In genomic region chr19:40756502-40757110, GRCh38 we compare ENCODE assay signal across 12 cellular contexts. TPM values are rescaled to one million over a fixed set of nuclear protein-coding genes. Genes with fewer than 3 reads are reported as not detected.
DNase-seq lines count a peak whose midpoint lies in the region; FAIRE-seq and TF ChIP-seq lines count a peak whose summit lies in the region.
"Had no signal": no experiment of that assay in that cellular context is flagged by ENCODE, and none has a peak within 500 bp of the region (broad histone marks: within the 10 kb centered on the region; RNA-seq: fewer than 3 reads in every experiment).

No MANE protein-coding gene starts in this region.

- H3K36me3 ChIP-seq in keratinocyte (ENCODE audit: control insufficient read depth in 2 of 2, extremely low read depth in 1 of 2, insufficient read depth in 2 of 2, low read length in 2 of 2) = peaks cover 30 to 67% of the 10 kb centered on the region in 2 experiments
- peaks cover 0 to 43% of the 10 kb centered on the region in 2 donors for H3K36me3 ChIP-seq in adrenal gland (replicated peaks in 1 of 2)

- peak overlapping the region; percentile 6 for H3K9ac ChIP-seq in keratinocyte (ENCODE audit: control insufficient read depth, extremely low read depth, insufficient read depth, low read length)

- DNase-seq in activated naive CD4-positive, alpha-beta T cell treated with Interleukin-2 at 50 U/mL for 16 hours = peak; percentile 68
- DNase-seq in activated naive CD4-positive, alpha-beta T cell treated with anti-CD3 and anti-CD28 coated beads, Interleukin-2, amount 50 U/mL, for 16 hours = no peak
- peak; percentile 63 to 77 for DNase-seq in activated T-cell treated with anti-CD3 and anti-CD28 coated beads, Interleukin-2, amount 50 U/mL, for 48 hours
- peak; percentile 76 for DNase-seq in keratinocyte (ENCODE audit: low read depth, low spot score)
- no peak for DNase-seq in COLO668 (lab: John Stamatoyannopoulos, UW; ENCODE audit: unreplicated experiment)
- DNase-seq in adrenal gland = no peak
- no peak for DNase-seq in occipital lobe (lab: John Stamatoyannopoulos, UW)
- DNase-seq: colonic mucosa, NCI-H1694, SHP77 treated with DMSO at 0.1 percent for 48 hours had no signal

- H3K4me1 Mint-ChIP-seq in stimulated activated naive CD8-positive, alpha-beta T cell treated with anti-CD3 and anti-CD28 coated beads, Interleukin-15, Interleukin-2, amounts not matched to agents 100 ng/mL and 50 ng/mL, for 24 hours (ENCODE audit: low read depth) = peaks cover 76% of the 10 kb centered on the region

- H3K27me3 ChIP-seq in keratinocyte (ENCODE audit: control insufficient read depth, extremely low read depth, insufficient read depth, low read length) (no peaks in the 10 kb centered on the region), adrenal gland (no peaks in the 10 kb centered on the region)
- H3K27me3 ChIP-seq: colonic mucosa had no signal

- peak overlapping the region; percentile 99 for H3K27ac Mint-ChIP-seq in stimulated activated naive CD8-positive, alpha-beta T cell treated with anti-CD3 and anti-CD28 coated beads, Interleukin-15, Interleukin-2, amounts not matched to agents 100 ng/mL and 50 ng/mL, for 24 hours

- H3K36me3 Mint-ChIP-seq in stimulated activated naive CD8-positive, alpha-beta T cell treated with anti-CD3 and anti-CD28 coated beads, Interleukin-15, Interleukin-2, amounts not matched to agents 100 ng/mL and 50 ng/mL, for 24 hours (ENCODE audit: low read depth) = peaks cover 77% of the 10 kb centered on the region

- H3K9me3 ChIP-seq in keratinocyte (ENCODE audit: control insufficient read depth, low read depth, low read length) = no peaks in the 10 kb centered on the region
- H3K9me3 ChIP-seq in adrenal gland (replicated peaks in 1 of 3) = no peaks in the 10 kb centered on the region
- H3K9me3 ChIP-seq: colonic mucosa had no signal

- H3K27me3 Mint-ChIP-seq in stimulated activated naive CD8-positive, alpha-beta T cell treated with anti-CD3 and anti-CD28 coated beads, Interleukin-15, Interleukin-2, amounts not matched to agents 100 ng/mL and 50 ng/mL, for 24 hours = no peaks in the 10 kb centered on the region

- H3K27ac ChIP-seq in keratinocyte (ENCODE audit: control insufficient read depth, insufficient read depth, low read length) = peak overlapping the region; percentile 15
- H3K27ac ChIP-seq in adrenal gland = no peak overlapping the region
- H3K27ac ChIP-seq: colonic mucosa had no signal

- no peaks in the 10 kb centered on the region for H3K9me3 Mint-ChIP-seq in stimulated activated naive CD8-positive, alpha-beta T cell treated with anti-CD3 and anti-CD28 coated beads, Interleukin-15, Interleukin-2, amounts not matched to agents 100 ng/mL and 50 ng/mL, for 24 hours

- H3K4me1 ChIP-seq in keratinocyte (ENCODE audit: control insufficient read depth, extremely low read depth, insufficient read depth, low read length) = peaks cover 33% of the 10 kb centered on the region
- peaks cover 23 to 46% of the 10 kb centered on the region in 2 donors for H3K4me1 ChIP-seq in adrenal gland (replicated peaks in 1 of 2)

- WGBS in adrenal gland, 4 donors = 71 to 77% (median 74%) methylated on average over 10 to 11 of the region's 11 CpGs

- no peak for TF ChIP-seq POLR2A in adrenal gland (IDR thresholded peaks at IDR 0.05)

- H3K4me3 ChIP-seq in keratinocyte (ENCODE audit: control insufficient read depth in 2 of 3, extremely low read depth in 1 of 3, insufficient read depth in 2 of 3, low read depth in 1 of 3, low read length in 3 of 3) (peak overlapping the region in 1 of 3 experiments; percentile 43), adrenal gland (no peak overlapping the region)
- H3K4me3 ChIP-seq: colonic mucosa had no signal

- peaks cover 22% of the 10 kb centered on the region for H4K20me1 ChIP-seq in keratinocyte (ENCODE audit: control insufficient read depth, extremely low read depth, insufficient read depth, low read length)

- H2AFZ ChIP-seq in keratinocyte (ENCODE audit: control insufficient read depth, low read length) = no peak overlapping the region

- dilution Hi-C loops in keratinocyte (cut with MboI; ENCODE audit: extremely low pct_ligation_motif_present, low sequenced_read_pairs) = no loop called here

- FAIRE-seq in keratinocyte (lab: Jason Lieb, UNC) = peak; percentile 39

- H3K4me2 ChIP-seq in keratinocyte (ENCODE audit: control insufficient read depth, extremely low read depth, insufficient read depth, low read depth, low read length) = peak overlapping the region; percentile 71

- H3K4me3 Mint-ChIP-seq in stimulated activated naive CD8-positive, alpha-beta T cell treated with anti-CD3 and anti-CD28 coated beads, Interleukin-15, Interleukin-2, amounts not matched to agents 100 ng/mL and 50 ng/mL, for 24 hours = peak overlapping the region; percentile 87

- TF ChIP-seq CTCF in keratinocyte (optimal IDR thresholded peaks at IDR 0.05 in 1 of 3, IDR thresholded peaks at IDR 0.05 in 1 of 3, conservative IDR thresholded peaks at IDR 0.05 in 1 of 3; ENCODE audit: extremely low read depth in 1 of 3, insufficient read depth in 2 of 3, low read length in 3 of 3) = no peak
- no peak for TF ChIP-seq CTCF in adrenal gland (IDR thresholded peaks at IDR 0.05)

- intact Hi-C loops in adrenal gland (cut with DNase I) = no loop called here

- H3K9me1 ChIP-seq in keratinocyte (ENCODE audit: control insufficient read depth, extremely low read depth, insufficient read depth, low read length) = peaks cover 9% of the 10 kb centered on the region

- H3K79me2 ChIP-seq in keratinocyte (ENCODE audit: control insufficient read depth, insufficient read depth, low read length) = peaks cover 80% of the 10 kb centered on the region

RNA-seq across cellular contexts. Expression of gene SNRPA, which starts 5.6 kb away (rescaled TPM):
- 54.5 to 129 TPM (median 93.4 TPM) in 3 replicates for polyA plus RNA-seq in keratinocyte
- 9.3 TPM for polyA plus RNA-seq in keratinocyte (2011; ENCODE audit: low read depth)
- polyA plus RNA-seq in keratinocyte (2011; cell fraction: cytosol; rRNA removed) = 83.2 and 87.4 TPM in 2 replicates
- polyA plus RNA-seq in keratinocyte (2011; cell fraction: nucleus; rRNA removed) = 62.4 and 70.6 TPM in 2 replicates
- 33.5 and 73.1 TPM in 2 replicates for polyA plus RNA-seq in keratinocyte (2012; ENCODE audit: low replicate concordance)
- 94.9 to 233 TPM (median 101 TPM) in 3 replicates for polyA minus RNA-seq in keratinocyte
- polyA minus RNA-seq in keratinocyte (2011; cell fraction: cytosol; rRNA and poly(A)+ RNA removed) = 82.5 TPM
- 42.8 and 63.6 TPM in 2 replicates for polyA minus RNA-seq in keratinocyte (2011; cell fraction: nucleus; rRNA and poly(A)+ RNA removed)
- 10 to 100 TPM; 18.5 to 91.3 (median 57.3) TPM for total RNA-seq in adrenal gland
- polyA plus RNA-seq in adrenal gland = 100 to 1,000 TPM in 2 of 3 donors, 10 to 100 TPM in 1; 92.1 to 176 (median 164) TPM
- total RNA-seq in occipital lobe = 17.0 TPM

RNA-seq across cellular contexts. Expression of gene ACTMAP, which starts 6.3 kb away (rescaled TPM):
- 1.4 to 2.8 TPM (median 1.4 TPM) in 3 replicates for polyA plus RNA-seq in keratinocyte
- polyA plus RNA-seq in keratinocyte (2011; ENCODE audit: low read depth) = 1.4 TPM
- polyA plus RNA-seq in keratinocyte (2011; cell fraction: cytosol; rRNA removed) = 1.8 and 2.4 TPM in 2 replicates
- 5.0 and 6.9 TPM in 2 replicates for polyA plus RNA-seq in keratinocyte (2011; cell fraction: nucleus; rRNA removed)
- polyA plus RNA-seq in keratinocyte (2012; ENCODE audit: low replicate concordance) = 3.2 and 3.6 TPM in 2 replicates
- polyA minus RNA-seq in keratinocyte = 1.1 to 8.8 TPM (median 1.8 TPM) in 3 replicates
- 2.7 TPM for polyA minus RNA-seq in keratinocyte (2011; cell fraction: cytosol; rRNA and poly(A)+ RNA removed)
- polyA minus RNA-seq in keratinocyte (2011; cell fraction: nucleus; rRNA and poly(A)+ RNA removed) = 1.5 and 3.3 TPM in 2 replicates
- 10 to 100 TPM in 5 of 8 donors, 1 to 10 TPM in 3; 5.9 to 17.5 (median 12.2) TPM for total RNA-seq in adrenal gland
- 10 to 100 TPM in 2 of 3 donors, 1 to 10 TPM in 1; 7.9 to 28.0 (median 18.6) TPM for polyA plus RNA-seq in adrenal gland
- 0.31 TPM for total RNA-seq in occipital lobe

RNA-seq across cellular contexts. Expression of gene MIA, which starts 18.7 kb away (rescaled TPM):
- polyA plus RNA-seq in keratinocyte (3.4 to 7.4 TPM (median 5.5 TPM) in 3 replicates), adrenal gland (1 to 10 TPM in 2 of 3 donors, not detected in 1; 8.3 to 8.7 TPM)
- not detected for polyA plus RNA-seq in keratinocyte (2011; ENCODE audit: low read depth)
- polyA plus RNA-seq in keratinocyte (2011; cell fraction: cytosol; rRNA removed) = 2.2 and 6.2 TPM in 2 replicates
- 0.76 and 3.1 TPM in 2 replicates for polyA plus RNA-seq in keratinocyte (2011; cell fraction: nucleus; rRNA removed)
- polyA plus RNA-seq in keratinocyte (2012; ENCODE audit: low replicate concordance) = 2.2 and 15.4 TPM in 2 replicates
- polyA minus RNA-seq in keratinocyte = 2.4 to 8.9 TPM (median 5.7 TPM) in 3 replicates
- not detected for polyA minus RNA-seq in keratinocyte (2011; cell fraction: cytosol; rRNA and poly(A)+ RNA removed)
- polyA minus RNA-seq in keratinocyte (2011; cell fraction: nucleus; rRNA and poly(A)+ RNA removed) = 3.2 TPM in 1 of 2 replicates, not detected in the other
- total RNA-seq in adrenal gland (1 to 10 TPM in 2 of 8 donors, under 1 TPM in 1, not detected in 5; 0.74 to 9.2 (median 1.0) TPM), occipital lobe (not detected)
- total RNA-seq: glomerular endothelial cell had no signal

RNA-seq across cellular contexts. Expression of gene RAB4B, which starts 21.4 kb away (rescaled TPM):
- polyA plus RNA-seq in keratinocyte (13.2 to 17.1 TPM (median 15.0 TPM) in 3 replicates), adrenal gland (100 to 1,000 TPM in 1 of 3 donors, 10 to 100 TPM in 2; 25.8 to 135 (median 97.5) TPM)
- polyA plus RNA-seq in keratinocyte (2011; ENCODE audit: low read depth) = 3.4 TPM
- 7.1 and 14.2 TPM in 2 replicates for polyA plus RNA-seq in keratinocyte (2011; cell fraction: cytosol; rRNA removed)
- polyA plus RNA-seq in keratinocyte (2011; cell fraction: nucleus; rRNA removed) = 21.7 and 25.9 TPM in 2 replicates
- 15.7 and 20.3 TPM in 2 replicates for polyA plus RNA-seq in keratinocyte (2012; ENCODE audit: low replicate concordance)
- 7.4 to 21.5 TPM (median 7.7 TPM) in 3 replicates for polyA minus RNA-seq in keratinocyte
- polyA minus RNA-seq in keratinocyte (2011; cell fraction: cytosol; rRNA and poly(A)+ RNA removed) = 11.7 TPM
- polyA minus RNA-seq in keratinocyte (2011; cell fraction: nucleus; rRNA and poly(A)+ RNA removed) = 1.9 and 2.9 TPM in 2 replicates
- total RNA-seq in adrenal gland (100 to 1,000 TPM in 1 of 8 donors, 10 to 100 TPM in 7; 41.4 to 105 (median 68.2) TPM), occipital lobe (8.6 TPM)

RNA-seq across cellular contexts. Expression of gene ITPKC, which starts 39.7 kb away (rescaled TPM):
- polyA plus RNA-seq in keratinocyte (17.0 to 32.6 TPM (median 17.2 TPM) in 3 replicates), adrenal gland (10 to 100 TPM in 2 of 3 donors, 1 to 10 TPM in 1; 7.8 to 27.6 (median 24.9) TPM)
- polyA plus RNA-seq in keratinocyte (2011; ENCODE audit: low read depth) = 90.2 TPM
- 14.9 and 18.4 TPM in 2 replicates for polyA plus RNA-seq in keratinocyte (2011; cell fraction: cytosol; rRNA removed)
- polyA plus RNA-seq in keratinocyte (2011; cell fraction: nucleus; rRNA removed) = 35.1 and 39.9 TPM in 2 replicates
- polyA plus RNA-seq in keratinocyte (2012; ENCODE audit: low replicate concordance) = 23.3 and 78.9 TPM in 2 replicates
- polyA minus RNA-seq in keratinocyte = 26.8 to 44.5 TPM (median 40.3 TPM) in 3 replicates
- 29.4 TPM for polyA minus RNA-seq in keratinocyte (2011; cell fraction: cytosol; rRNA and poly(A)+ RNA removed)
- polyA minus RNA-seq in keratinocyte (2011; cell fraction: nucleus; rRNA and poly(A)+ RNA removed) = 34.6 and 37.9 TPM in 2 replicates
- total RNA-seq in adrenal gland (10 to 100 TPM; 14.9 to 36.1 (median 22.5) TPM), occipital lobe (10.0 TPM)

Comparison
In these comparisons a context has a peak if more than half of its experiments do, and no peak if none do; other contexts are left out.
1. DNase-seq: peak in activated naive CD4-positive, alpha-beta T cell treated with Interleukin-2 at 50 U/mL for 16 hours (single experiment), activated T-cell treated with anti-CD3 and anti-CD28 coated beads, Interleukin-2, amount 50 U/mL, for 48 hours (2 of 2) and keratinocyte (single experiment); none in activated naive CD4-positive, alpha-beta T cell treated with anti-CD3 and anti-CD28 coated beads, Interleukin-2, amount 50 U/mL, for 16 hours (single experiment), COLO668 (single experiment), adrenal gland (0 of 7) and occipital lobe (single experiment).